ENCODE assay signal across 14 cellular contexts in genomic region chr3:164723396-164723795, GRCh38.
"Had no signal": no experiment of that assay in that cellular context is flagged by ENCODE, and none has a peak within 500 bp of the region (broad histone marks: within the 10 kb centered on the region; RNA-seq: fewer than 3 reads in every experiment).

No MANE protein-coding gene starts in this region.

- H3K9me3 ChIP-seq: esophagus squamous epithelium, uterus had no signal

- H3K4me3 ChIP-seq: esophagus squamous epithelium, lung, uterus had no signal

- H3K36me3 Mint-ChIP-seq: activated CD4-positive, alpha-beta memory T cell treated with anti-CD3 and anti-CD28 coated beads for 36 hours; activated naive CD8-positive, alpha-beta T cell treated with anti-CD3 and anti-CD28 coated beads, Interleukin-2, amount 10 ng/mL, durations not matched to agents 7 days and 5 days; immature natural killer cell; natural killer cell treated with Interleukin-12 subunit alpha and Interleukin-12 subunit beta and Interleukin-15 and Interleukin-18, amount 100 ng/mL, for 72 hours had no signal

- H3K27ac ChIP-seq: esophagus squamous epithelium, uterus had no signal

- FAIRE-seq: bronchial epithelial cell had no signal

- H3K36me3 ChIP-seq: esophagus squamous epithelium, uterus had no signal

- H3K4me1 ChIP-seq: esophagus squamous epithelium, uterus had no signal

- H3K27me3 Mint-ChIP-seq: activated CD4-positive, alpha-beta memory T cell treated with anti-CD3 and anti-CD28 coated beads for 36 hours; activated naive CD8-positive, alpha-beta T cell treated with anti-CD3 and anti-CD28 coated beads, Interleukin-2, amount 10 ng/mL, durations not matched to agents 7 days and 5 days; natural killer cell treated with Interleukin-12 subunit alpha and Interleukin-12 subunit beta and Interleukin-15 and Interleukin-18, amount 100 ng/mL, for 72 hours had no signal

- H3K27ac Mint-ChIP-seq: activated CD4-positive, alpha-beta memory T cell treated with anti-CD3 and anti-CD28 coated beads for 36 hours; activated naive CD8-positive, alpha-beta T cell treated with anti-CD3 and anti-CD28 coated beads, Interleukin-2, amount 10 ng/mL, durations not matched to agents 7 days and 5 days; immature natural killer cell; natural killer cell treated with Interleukin-12 subunit alpha and Interleukin-12 subunit beta and Interleukin-15 and Interleukin-18, amount 100 ng/mL, for 72 hours; T-helper 2 cell treated with Interferon-gamma antibody and Interleukin-4, amounts not matched to agents 5 μg/mL and 100 μg/mL, for 36 hours had no signal

- H3K4me1 Mint-ChIP-seq: activated naive CD8-positive, alpha-beta T cell treated with anti-CD3 and anti-CD28 coated beads, Interleukin-2, amount 10 ng/mL, durations not matched to agents 7 days and 5 days; immature natural killer cell had no signal

- H3K4me3 Mint-ChIP-seq: activated CD4-positive, alpha-beta memory T cell treated with anti-CD3 and anti-CD28 coated beads for 36 hours; activated naive CD8-positive, alpha-beta T cell treated with anti-CD3 and anti-CD28 coated beads, Interleukin-2, amount 10 ng/mL, durations not matched to agents 7 days and 5 days; immature natural killer cell; natural killer cell treated with Interleukin-12 subunit alpha and Interleukin-12 subunit beta and Interleukin-15 and Interleukin-18, amount 100 ng/mL, for 72 hours; T-helper 2 cell treated with Interferon-gamma antibody and Interleukin-4, amounts not matched to agents 5 μg/mL and 100 μg/mL, for 36 hours had no signal

- ATAC-seq: left colon; natural killer cell treated with Interleukin-12 subunit alpha and Interleukin-12 subunit beta and Interleukin-15 and Interleukin-18, amount 100 ng/mL, for 72 hours had no signal

- H3K27me3 ChIP-seq: esophagus squamous epithelium, uterus had no signal

- DNase-seq: activated CD4-positive, alpha-beta memory T cell treated with anti-CD3 and anti-CD28 coated beads for 36 hours; activated naive CD8-positive, alpha-beta T cell treated with anti-CD3 and anti-CD28 coated beads, Interleukin-2, amount 10 ng/mL, durations not matched to agents 7 days and 5 days; activated T-cell treated with anti-CD3 and anti-CD28 coated beads, Interleukin-2, amount 50 U/mL, for 48 hours; aorta; esophagus squamous epithelium; foreskin fibroblast; immature natural killer cell; left colon; stimulated activated CD4-positive, alpha-beta T cell treated with anti-CD3 and anti-CD28 coated beads, Interleukin-15, amount 100 ng/mL, for 24 hours; uterus had no signal
